In genomic region chr5:60295423-60295822, GRCh38 we compare ENCODE assay signal across 8 cellular contexts.
DNase-seq lines count a peak whose midpoint lies in the region; ATAC-seq, FAIRE-seq and TF ChIP-seq lines count a peak whose summit lies in the region.

No MANE protein-coding gene starts in this region.

- CTCF ChIA-PET in SK-N-SH (lab: Yijun Ruan, JAX) = interaction anchor here (0.6 to 3.9 kb wide), 38 partner anchors 10 to 607 kb away, joined by 3 to 36 read pairs (median 4); no protein-coding TSS in a partner anchor

- no peak for ATAC-seq in HG03457 (IDR thresholded peaks at IDR 0.05; ENCODE audit: unreplicated experiment)

- POLR2A ChIA-PET in SK-N-SH (lab: Yijun Ruan, JAX) = no interaction called here

- peak; percentile 92 for TF ChIP-seq RAD21 in SK-N-SH (IDR thresholded peaks at IDR 0.05; ENCODE audit: low read length)

- no peak overlapping the region for H2AFZ ChIP-seq in SK-N-SH (ENCODE audit: low read depth)

- H3K4me1 ChIP-seq in SK-N-SH (ENCODE audit: control insufficient read depth in 1 of 2, insufficient read depth in 2 of 2, low read depth in 1 of 2, low read length in 1 of 2) (peaks cover 0 to 7% of the 10 kb centered on the region in 2 experiments; a peak in 1 of 4 replicates), adrenal gland (replicated peaks in 1 of 2) (no peaks in the 10 kb centered on the region)

- no peak overlapping the region for H3K4me2 ChIP-seq in SK-N-SH

- no peaks in the 10 kb centered on the region for H3K27me3 ChIP-seq in SK-N-SH (ENCODE audit: insufficient read depth)
- H3K27me3 ChIP-seq in adrenal gland = no peaks in the 10 kb centered on the region

- intact Hi-C loops in adrenal gland (cut with DNase I) = no loop called here

- H3K36me3 ChIP-seq in SK-N-SH (replicated peaks in 1 of 2; ENCODE audit: control insufficient read depth in 1 of 2, insufficient read depth in 2 of 2, low read length in 1 of 2) (no peaks in the 10 kb centered on the region), adrenal gland (replicated peaks in 1 of 2) (no peaks in the 10 kb centered on the region)

- WGBS in SK-N-SH (ENCODE audit: low lambda C conversion rate) = 17% methylated on average over 2 of the region's 2 CpGs
- WGBS in adrenal gland, 4 donors = 0 to 9% (median 5%) methylated on average over 2 of the region's 2 CpGs

- FAIRE-seq in H54 (lab: Jason Lieb, UNC) = peak; percentile 33

- no peak overlapping the region for H3K4me3 ChIP-seq in SK-N-SH (ENCODE audit: low read depth in 2 of 2, low read length in 1 of 2)
- H3K4me3 ChIP-seq in adrenal gland = no peak overlapping the region

- in situ Hi-C loops in Caki2 (cut with HindIII; ENCODE audit: low pct_unique_long_range_greater_than_20kb, low sequenced_read_pairs) = no loop called here

- H3K79me2 ChIP-seq in SK-N-SH (ENCODE audit: insufficient read depth) = no peaks in the 10 kb centered on the region

- TF ChIP-seq POLR2A in H54 (IDR thresholded peaks at IDR 0.05; ENCODE audit: low read depth, low read length) (no peak), adrenal gland (IDR thresholded peaks at IDR 0.05) (no peak)

- H4K20me1 ChIP-seq in SK-N-SH (ENCODE audit: insufficient read depth) = no peaks in the 10 kb centered on the region

- DNase-seq in Caki2 (ENCODE audit: low read depth) = peak; percentile 8
- no peak for DNase-seq in H54 (ENCODE audit: insufficient read length, low spot score)
- DNase-seq in SK-N-SH = peak; percentile 20
- DNase-seq in iPS-NIHi7 (ENCODE audit: extremely low spot score) = peak; percentile 48
- no peak for DNase-seq in adrenal gland
- DNase-seq in activated CD8-positive, alpha-beta memory T cell treated with anti-CD3 and anti-CD28 coated beads, Interleukin-2, amount 50 U/mL, for 4 hours = no peak
- no peak for DNase-seq in effector CD8-positive, alpha-beta T cell (lab: John Stamatoyannopoulos, UW)

- peak; percentile 68 for TF ChIP-seq CTCF in SK-N-SH (IDR thresholded peaks at IDR 0.05)
- peak in 1 of 6 experiments; percentile 9 for TF ChIP-seq CTCF in adrenal gland (IDR thresholded peaks at IDR 0.05)

- 0 out of 2 replicates have a peak, but pooled peaks cover 2% of the 10 kb centered on the region for H3K9me3 ChIP-seq in SK-N-SH
- no peaks in the 10 kb centered on the region for H3K9me3 ChIP-seq in adrenal gland (replicated peaks in 1 of 3)

- no peak for TF ChIP-seq EP300 in SK-N-SH (IDR thresholded peaks at IDR 0.05; ENCODE audit: borderline replicate concordance in 1 of 2, low read depth in 1 of 2, low read length in 1 of 2)

- no peaks in the 10 kb centered on the region for H3K9me2 ChIP-seq in SK-N-SH

- H3F3A ChIP-seq in SK-N-SH (replicated peaks; ENCODE audit: insufficient read depth) = no peaks in the 10 kb centered on the region

- H3K9ac ChIP-seq in SK-N-SH = no peak overlapping the region

- H3K27ac ChIP-seq in SK-N-SH (ENCODE audit: low read depth in 2 of 2, low read length in 1 of 2) (no peak overlapping the region), adrenal gland (no peak overlapping the region)

TF ChIP-seq in SK-N-SH, 30 proteins besides CTCF, POLR2A, EP300 and RAD21:
- TF ChIP-seq JUND (IDR thresholded peaks at IDR 0.05) (no peak), REST (IDR thresholded peaks at IDR 0.05; ENCODE audit: low read depth, low read length) (no peak), SMC3 (IDR thresholded peaks at IDR 0.05; ENCODE audit: low read depth, low read length) (peak; percentile 90)

Comparison
In these comparisons a context has a peak if more than half of its experiments do, and no peak if none do; other contexts are left out.
1. DNase-seq: peak in Caki2 (single experiment), SK-N-SH (single experiment) and iPS-NIHi7 (single experiment); none in H54 (single experiment), adrenal gland (0 of 7), activated CD8-positive, alpha-beta memory T cell treated with anti-CD3 and anti-CD28 coated beads, Interleukin-2, amount 50 U/mL, for 4 hours (single experiment) and effector CD8-positive, alpha-beta T cell (single experiment).